In the genomic region with DNA sequence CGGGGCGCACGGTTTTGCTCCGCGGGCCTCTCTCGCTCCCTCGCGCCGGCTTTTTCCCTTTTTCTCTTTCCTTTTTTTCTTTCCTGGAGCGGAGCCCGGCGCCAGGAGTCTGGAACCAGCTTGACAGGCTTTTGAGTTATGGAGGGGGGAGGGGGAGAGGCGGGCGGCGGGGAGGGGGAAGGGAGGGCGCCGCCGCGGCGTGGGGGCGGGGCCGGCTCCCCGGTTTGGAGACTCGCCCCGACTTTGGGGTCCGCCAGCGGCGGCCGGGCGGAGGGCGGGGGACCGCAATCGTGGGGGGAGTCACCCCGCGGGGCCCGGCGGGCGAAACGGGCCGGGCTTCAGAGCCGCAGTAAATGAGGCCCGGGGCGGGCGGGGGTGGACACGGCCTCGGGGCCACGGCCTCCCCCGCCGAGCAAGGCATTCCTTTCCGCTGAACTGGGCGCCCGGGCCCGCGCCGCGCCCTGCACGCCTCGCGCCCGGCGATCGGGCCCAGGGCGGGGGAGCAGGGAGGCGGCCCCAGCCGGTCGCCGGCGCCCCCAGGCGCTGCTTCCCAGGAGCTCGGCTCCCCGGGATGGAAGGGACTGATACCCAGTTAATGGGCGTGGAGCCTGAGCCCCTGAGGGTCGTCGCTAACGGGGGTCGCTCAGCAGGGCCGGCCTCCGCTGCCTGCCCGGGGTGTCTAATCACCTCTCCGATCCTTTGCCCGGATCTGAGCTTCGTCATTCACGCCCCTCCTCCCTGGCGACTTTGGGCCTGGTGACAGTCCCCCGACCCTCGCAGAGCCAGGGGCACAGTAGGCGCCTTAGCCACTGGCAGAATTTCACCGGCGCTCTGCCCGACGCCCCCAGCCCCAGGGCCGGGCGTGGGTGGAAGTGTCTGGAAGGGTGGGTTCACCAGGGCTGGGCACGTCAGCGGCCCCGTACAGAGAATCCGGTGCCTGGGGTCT, we compare ENCODE assay signal across 1 cellular context.
TF ChIP-seq lines count a peak whose summit lies in the region.

No MANE protein-coding gene starts in this region.

TF ChIP-seq in H1, 55 proteins besides CTCF, POLR2A, EP300 and RAD21 (continued from another document):
- TF ChIP-seq, protein P1, sequence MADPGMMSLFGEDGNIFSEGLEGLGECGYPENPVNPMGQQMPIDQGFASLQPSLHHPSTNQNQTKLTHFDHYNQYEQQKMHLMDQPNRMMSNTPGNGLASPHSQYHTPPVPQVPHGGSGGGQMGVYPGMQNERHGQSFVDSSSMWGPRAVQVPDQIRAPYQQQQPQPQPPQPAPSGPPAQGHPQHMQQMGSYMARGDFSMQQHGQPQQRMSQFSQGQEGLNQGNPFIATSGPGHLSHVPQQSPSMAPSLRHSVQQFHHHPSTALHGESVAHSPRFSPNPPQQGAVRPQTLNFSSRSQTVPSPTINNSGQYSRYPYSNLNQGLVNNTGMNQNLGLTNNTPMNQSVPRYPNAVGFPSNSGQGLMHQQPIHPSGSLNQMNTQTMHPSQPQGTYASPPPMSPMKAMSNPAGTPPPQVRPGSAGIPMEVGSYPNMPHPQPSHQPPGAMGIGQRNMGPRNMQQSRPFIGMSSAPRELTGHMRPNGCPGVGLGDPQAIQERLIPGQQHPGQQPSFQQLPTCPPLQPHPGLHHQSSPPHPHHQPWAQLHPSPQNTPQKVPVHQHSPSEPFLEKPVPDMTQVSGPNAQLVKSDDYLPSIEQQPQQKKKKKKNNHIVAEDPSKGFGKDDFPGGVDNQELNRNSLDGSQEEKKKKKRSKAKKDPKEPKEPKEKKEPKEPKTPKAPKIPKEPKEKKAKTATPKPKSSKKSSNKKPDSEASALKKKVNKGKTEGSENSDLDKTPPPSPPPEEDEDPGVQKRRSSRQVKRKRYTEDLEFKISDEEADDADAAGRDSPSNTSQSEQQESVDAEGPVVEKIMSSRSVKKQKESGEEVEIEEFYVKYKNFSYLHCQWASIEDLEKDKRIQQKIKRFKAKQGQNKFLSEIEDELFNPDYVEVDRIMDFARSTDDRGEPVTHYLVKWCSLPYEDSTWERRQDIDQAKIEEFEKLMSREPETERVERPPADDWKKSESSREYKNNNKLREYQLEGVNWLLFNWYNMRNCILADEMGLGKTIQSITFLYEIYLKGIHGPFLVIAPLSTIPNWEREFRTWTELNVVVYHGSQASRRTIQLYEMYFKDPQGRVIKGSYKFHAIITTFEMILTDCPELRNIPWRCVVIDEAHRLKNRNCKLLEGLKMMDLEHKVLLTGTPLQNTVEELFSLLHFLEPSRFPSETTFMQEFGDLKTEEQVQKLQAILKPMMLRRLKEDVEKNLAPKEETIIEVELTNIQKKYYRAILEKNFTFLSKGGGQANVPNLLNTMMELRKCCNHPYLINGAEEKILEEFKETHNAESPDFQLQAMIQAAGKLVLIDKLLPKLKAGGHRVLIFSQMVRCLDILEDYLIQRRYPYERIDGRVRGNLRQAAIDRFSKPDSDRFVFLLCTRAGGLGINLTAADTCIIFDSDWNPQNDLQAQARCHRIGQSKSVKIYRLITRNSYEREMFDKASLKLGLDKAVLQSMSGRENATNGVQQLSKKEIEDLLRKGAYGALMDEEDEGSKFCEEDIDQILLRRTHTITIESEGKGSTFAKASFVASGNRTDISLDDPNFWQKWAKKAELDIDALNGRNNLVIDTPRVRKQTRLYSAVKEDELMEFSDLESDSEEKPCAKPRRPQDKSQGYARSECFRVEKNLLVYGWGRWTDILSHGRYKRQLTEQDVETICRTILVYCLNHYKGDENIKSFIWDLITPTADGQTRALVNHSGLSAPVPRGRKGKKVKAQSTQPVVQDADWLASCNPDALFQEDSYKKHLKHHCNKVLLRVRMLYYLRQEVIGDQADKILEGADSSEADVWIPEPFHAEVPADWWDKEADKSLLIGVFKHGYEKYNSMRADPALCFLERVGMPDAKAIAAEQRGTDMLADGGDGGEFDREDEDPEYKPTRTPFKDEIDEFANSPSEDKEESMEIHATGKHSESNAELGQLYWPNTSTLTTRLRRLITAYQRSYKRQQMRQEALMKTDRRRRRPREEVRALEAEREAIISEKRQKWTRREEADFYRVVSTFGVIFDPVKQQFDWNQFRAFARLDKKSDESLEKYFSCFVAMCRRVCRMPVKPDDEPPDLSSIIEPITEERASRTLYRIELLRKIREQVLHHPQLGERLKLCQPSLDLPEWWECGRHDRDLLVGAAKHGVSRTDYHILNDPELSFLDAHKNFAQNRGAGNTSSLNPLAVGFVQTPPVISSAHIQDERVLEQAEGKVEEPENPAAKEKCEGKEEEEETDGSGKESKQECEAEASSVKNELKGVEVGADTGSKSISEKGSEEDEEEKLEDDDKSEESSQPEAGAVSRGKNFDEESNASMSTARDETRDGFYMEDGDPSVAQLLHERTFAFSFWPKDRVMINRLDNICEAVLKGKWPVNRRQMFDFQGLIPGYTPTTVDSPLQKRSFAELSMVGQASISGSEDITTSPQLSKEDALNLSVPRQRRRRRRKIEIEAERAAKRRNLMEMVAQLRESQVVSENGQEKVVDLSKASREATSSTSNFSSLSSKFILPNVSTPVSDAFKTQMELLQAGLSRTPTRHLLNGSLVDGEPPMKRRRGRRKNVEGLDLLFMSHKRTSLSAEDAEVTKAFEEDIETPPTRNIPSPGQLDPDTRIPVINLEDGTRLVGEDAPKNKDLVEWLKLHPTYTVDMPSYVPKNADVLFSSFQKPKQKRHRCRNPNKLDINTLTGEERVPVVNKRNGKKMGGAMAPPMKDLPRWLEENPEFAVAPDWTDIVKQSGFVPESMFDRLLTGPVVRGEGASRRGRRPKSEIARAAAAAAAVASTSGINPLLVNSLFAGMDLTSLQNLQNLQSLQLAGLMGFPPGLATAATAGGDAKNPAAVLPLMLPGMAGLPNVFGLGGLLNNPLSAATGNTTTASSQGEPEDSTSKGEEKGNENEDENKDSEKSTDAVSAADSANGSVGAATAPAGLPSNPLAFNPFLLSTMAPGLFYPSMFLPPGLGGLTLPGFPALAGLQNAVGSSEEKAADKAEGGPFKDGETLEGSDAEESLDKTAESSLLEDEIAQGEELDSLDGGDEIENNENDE (IDR thresholded peaks at IDR 0.05; ENCODE audit: insufficient replicate concordance, low read length), result no peak
- TF ChIP-seq RXRA (IDR thresholded peaks at IDR 0.05; ENCODE audit: insufficient read depth, low read depth, low read length) (no peak), RBBP5 (IDR thresholded peaks at IDR 0.05; ENCODE audit: borderline replicate concordance, low read depth, low read length) (0 out of 2 replicates have a peak, but pooled peaks have one; percentile 23), TBP (IDR thresholded peaks at IDR 0.05; ENCODE audit: low read depth, low read length) (no peak), SIX5 (IDR thresholded peaks at IDR 0.05; ENCODE audit: low read depth, low read length) (no peak), BACH1 (IDR thresholded peaks at IDR 0.05; ENCODE audit: low read length) (no peak), JUN (IDR thresholded peaks at IDR 0.05; ENCODE audit: low read depth, low read length) (no peak), SIN3A (conservative IDR thresholded peaks at IDR 0.05 in 1 of 2, IDR thresholded peaks at IDR 0.05 in 1 of 2; ENCODE audit: low read depth in 1 of 2, low read length in 2 of 2) (0 out of 4 replicates have a peak, but pooled peaks have one; percentile 14 to 17), TCF12 (IDR thresholded peaks at IDR 0.05; ENCODE audit: low read depth, low read length) (no peak), CHD1 (IDR thresholded peaks at IDR 0.05; ENCODE audit: low read depth, low read length) (no peak), CBX8 (IDR thresholded peaks at IDR 0.05; ENCODE audit: borderline replicate concordance, low read depth, low read length) (no peak), BRCA1 (IDR thresholded peaks at IDR 0.05; ENCODE audit: low read depth, low read length) (no peak), EZH2 (IDR thresholded peaks at IDR 0.05; ENCODE audit: low read depth, low read length, severe bottlenecking) (peak; percentile 59), KDM4A (IDR thresholded peaks at IDR 0.05; ENCODE audit: low read depth, low read length, severe bottlenecking) (peak; percentile 53), PHF8 (conservative IDR thresholded peaks at IDR 0.05; ENCODE audit: low read depth, low read length) (no peak), RNF2 (IDR thresholded peaks at IDR 0.05; ENCODE audit: borderline replicate concordance, low read depth, low read length, missing control alignments, poor library complexity, severe bottlenecking) (no peak), SP4 (IDR thresholded peaks at IDR 0.05; ENCODE audit: low read length) (no peak), TAF1 (IDR thresholded peaks at IDR 0.05; ENCODE audit: low read depth, low read length) (no peak), NANOG (IDR thresholded peaks at IDR 0.05; ENCODE audit: insufficient read depth, low read depth, low read length, poor library complexity, severe bottlenecking) (no peak), SRF (IDR thresholded peaks at IDR 0.05; ENCODE audit: low read depth, low read length) (no peak), HDAC2 (IDR thresholded peaks at IDR 0.05; ENCODE audit: borderline replicate concordance in 1 of 2, low read depth in 2 of 2, low read length in 2 of 2) (no peak), NRF1 (IDR thresholded peaks at IDR 0.05; ENCODE audit: low read depth, low read length) (no peak), ZNF274 (IDR thresholded peaks at IDR 0.05; ENCODE audit: borderline replicate concordance, extremely low read depth, low read length) (no peak), YY1 (IDR thresholded peaks at IDR 0.05; ENCODE audit: low read depth, low read length) (no peak), KDM1A (IDR thresholded peaks at IDR 0.05; ENCODE audit: borderline replicate concordance, low read length) (no peak)
